8 cellular contexts compared by ENCODE assay signal in genomic region chr2:71510196-71510807, GRCh38. TPM values are rescaled to one million over a fixed set of nuclear protein-coding genes. Genes with fewer than 3 reads are reported as not detected.
DNase-seq lines count a peak whose midpoint lies in the region; ATAC-seq, FAIRE-seq and TF ChIP-seq lines count a peak whose summit lies in the region.

No MANE protein-coding gene starts in this region.

- POLR2A ChIA-PET in activated CD4-positive, alpha-beta T cell treated with anti-CD3 and anti-CD28 coated beads for 36 hours (lab: Charles Lee) = interaction anchor here (0.7 kb wide), 1 partner anchor 33 kb away, joined by 3 read pairs; no protein-coding TSS in a partner anchor
- POLR2A ChIA-PET in HepG2 (lab: Yijun Ruan, JAX) = interaction anchor here (1.2 kb wide), 1 partner anchor 211 kb away, joined by 8 read pairs; no protein-coding TSS in a partner anchor

- BruUV-seq in HepG2 (replicated peaks; lab: Mats Ljungman, UMichigan) = no TSS peak

- 24% methylated on average over 4 of the region's 6 CpGs for WGBS in HepG2 (ENCODE audit: low lambda C conversion rate)

- TF ChIP-seq EP300 in HepG2 (IDR thresholded peaks at IDR 0.05; ENCODE audit: low read depth in 2 of 2, low read length in 2 of 2) = no peak
- no peak for TF ChIP-seq EP300 in HepG2 (CRISPR knock-in tag; IDR thresholded peaks at IDR 0.05; ENCODE audit: borderline replicate concordance)

- peaks cover 14 to 36% of the 10 kb centered on the region in 2 experiments; a peak in 3 of 5 replicates for H3K27me3 ChIP-seq in HepG2 (ENCODE audit: control insufficient read depth in 1 of 2, insufficient read depth in 2 of 2, low read length in 2 of 2)

- no peak overlapping the region for H3K27ac ChIP-seq in HepG2 (ENCODE audit: extremely low read length, insufficient read depth, low read length)

- H3K27ac Mint-ChIP-seq in activated CD4-positive, alpha-beta T cell treated with anti-CD3 and anti-CD28 coated beads for 36 hours = no peak overlapping the region
- H3K27ac Mint-ChIP-seq in chondrocyte (ENCODE audit: unreplicated experiment) = peak overlapping the region; percentile 41

- no peak overlapping the region for H3K4me3 Mint-ChIP-seq in activated CD4-positive, alpha-beta T cell treated with anti-CD3 and anti-CD28 coated beads for 36 hours
- H3K4me3 Mint-ChIP-seq in chondrocyte (ENCODE audit: unreplicated experiment) = no peak overlapping the region

- no peaks in the 10 kb centered on the region for H3K4me1 Mint-ChIP-seq in activated CD4-positive, alpha-beta T cell treated with anti-CD3 and anti-CD28 coated beads for 36 hours
- peaks cover 18% of the 10 kb centered on the region for H3K4me1 Mint-ChIP-seq in chondrocyte (ENCODE audit: low read depth)

- H3K36me3 Mint-ChIP-seq in activated CD4-positive, alpha-beta T cell treated with anti-CD3 and anti-CD28 coated beads for 36 hours (ENCODE audit: low read depth) = no peaks in the 10 kb centered on the region
- H3K36me3 Mint-ChIP-seq in chondrocyte (ENCODE audit: low read depth) = peaks cover 6% of the 10 kb centered on the region

- H3K4me2 ChIP-seq in HepG2 (ENCODE audit: low read depth, low read length) = no peak overlapping the region

- no peaks in the 10 kb centered on the region for H3K79me2 ChIP-seq in HepG2 (ENCODE audit: insufficient read depth, low read length)

- DNase-seq in CMK (ENCODE audit: low read depth) = peak; percentile 11
- peak; percentile 51 for DNase-seq in H4 (ENCODE audit: low spot score)
- peak; percentile 51 for DNase-seq in NCI-H2171 (lab: John Stamatoyannopoulos, UW)
- peak; percentile 86 for DNase-seq in activated CD4-positive, alpha-beta T cell treated with anti-CD3 and anti-CD28 coated beads for 36 hours
- no peak for DNase-seq in chondrocyte (ENCODE audit: low spot score)
- DNase-seq in HepG2 (ENCODE audit: low spot score) = peak; percentile 42
- peak; percentile 39 to 61 (median 40) for DNase-seq in stimulated activated CD4-positive, alpha-beta T cell treated with anti-CD3 and anti-CD28 coated beads, TNF-alpha, amount 100 ng/mL, for 1 hour (ENCODE audit: low read depth in 3 of 3, low spot score in 1 of 3)

- no peak for TF ChIP-seq POLR2A in HepG2 (IDR thresholded peaks at IDR 0.05; ENCODE audit: insufficient read depth in 1 of 2, low read depth in 2 of 2, low read length in 2 of 2)

- peak; percentile 87 for TF ChIP-seq RAD21 in HepG2 (CRISPR knock-in tag; IDR thresholded peaks at IDR 0.05)

- H3K9me3 Mint-ChIP-seq in activated CD4-positive, alpha-beta T cell treated with anti-CD3 and anti-CD28 coated beads for 36 hours (ENCODE audit: low read depth) = no peaks in the 10 kb centered on the region
- H3K9me3 Mint-ChIP-seq in chondrocyte (ENCODE audit: low read depth) = no peaks in the 10 kb centered on the region

- FAIRE-seq in HepG2 (lab: Jason Lieb, UNC) = peak; percentile 85

- H3K4me1 ChIP-seq in HepG2 (ENCODE audit: insufficient read depth, low read length) = no peaks in the 10 kb centered on the region

- H4K20me1 ChIP-seq in HepG2 (ENCODE audit: insufficient read depth, low read length) = no peaks in the 10 kb centered on the region

- TF ChIP-seq CTCF in chondrocyte (IDR thresholded peaks at IDR 0.05) (peak; percentile 98), HepG2 (CRISPR knock-in tag; IDR thresholded peaks at IDR 0.05) (peak; percentile 97)

- no peak overlapping the region for H2AFZ ChIP-seq in HepG2 (ENCODE audit: low read length)

- H3K4me3 ChIP-seq in HepG2 (replicated peaks in 1 of 3; ENCODE audit: insufficient read depth in 1 of 3, low read depth in 2 of 3, low read length in 3 of 3) = no peak overlapping the region

- CTCF ChIA-PET in activated CD4-positive, alpha-beta T cell treated with anti-CD3 and anti-CD28 coated beads for 36 hours (lab: Charles Lee) = interaction anchor here (0.5 to 7.5 kb wide), 21 partner anchors 9 to 366 kb away, joined by 3 to 112 read pairs (median 3); no protein-coding TSS in a partner anchor
- CTCF ChIA-PET in HepG2 (lab: Yijun Ruan, JAX; ENCODE audit: low intra/inter-chr PET ratio, low total read pairs) = interaction anchor here (1.4 to 6.5 kb wide), 4 partner anchors 210 to 353 kb away, joined by 6 to 80 read pairs (median 9); no protein-coding TSS in a partner anchor

- intact Hi-C loops in activated CD4-positive, alpha-beta T cell treated with anti-CD3 and anti-CD28 coated beads for 36 hours (cut with DNase I, micrococcal nuclease) = loop anchor here (1.0 to 2.0 kb wide), 4 partner anchors 50 to 487 kb away; no protein-coding TSS in a partner anchor
- intact Hi-C loops in HepG2 (cut with micrococcal nuclease; ENCODE audit: unreplicated experiment) = loop anchor here (1.0 to 5.0 kb wide), 2 partner anchors 53 to 211 kb away; no protein-coding TSS in a partner anchor

- peaks cover 4% of the 10 kb centered on the region for H3K27me3 Mint-ChIP-seq in activated CD4-positive, alpha-beta T cell treated with anti-CD3 and anti-CD28 coated beads for 36 hours
- H3K27me3 Mint-ChIP-seq in chondrocyte (ENCODE audit: low read depth) = no peaks in the 10 kb centered on the region

- in situ Hi-C loops in HepG2 (cut with HindIII; ENCODE audit: extremely low pct_ligation_motif_present, low pct_unique_long_range_greater_than_20kb) = loop anchor here (10.0 kb wide), 1 partner anchor 286 kb away; the partner anchor contains the start of gene PAIP2B

- no peaks in the 10 kb centered on the region for H3K36me3 ChIP-seq in HepG2 (replicated peaks in 1 of 2; ENCODE audit: control insufficient read depth in 1 of 2, insufficient read depth in 2 of 2, low read length in 2 of 2)

- no peaks in the 10 kb centered on the region for H3K9me3 ChIP-seq in HepG2 (ENCODE audit: low read length)

- peak; percentile 61 for ATAC-seq in activated CD4-positive, alpha-beta T cell treated with anti-CD3 and anti-CD28 coated beads for 36 hours
- ATAC-seq in HepG2 (peak; percentile 79), GM19463 (IDR thresholded peaks at IDR 0.05; ENCODE audit: unreplicated experiment) (no peak)

- H3K9ac ChIP-seq in HepG2 (ENCODE audit: insufficient read depth, low read depth, low read length) = no peak overlapping the region

TF ChIP-seq in HepG2, 621 proteins besides CTCF, POLR2A, EP300 and RAD21 (continues in another document):
- TF ChIP-seq DRAP1 (CRISPR knock-in tag; IDR thresholded peaks at IDR 0.05) = 0 out of 2 replicates have a peak, but pooled peaks have one; percentile 24
- no peak for TF ChIP-seq GZF1 (CRISPR knock-in tag; IDR thresholded peaks at IDR 0.05)
- no peak for TF ChIP-seq NCOR1 (IDR thresholded peaks at IDR 0.05; ENCODE audit: borderline replicate concordance, low read length)
- no peak for TF ChIP-seq MAFG (CRISPR knock-in tag; IDR thresholded peaks at IDR 0.05)
- TF ChIP-seq MNT (IDR thresholded peaks at IDR 0.05) = no peak

RNA-seq across cellular contexts. Expression of gene DYSF, which starts 56.9 kb away (rescaled TPM):
- total RNA-seq in H4 (2014; rRNA removed; shearing (Covaris generic)) = 0.37 and 0.43 TPM in 2 replicates
- total RNA-seq in activated CD4-positive, alpha-beta T cell treated with anti-CD3 and anti-CD28 coated beads for 36 hours = under 1 TPM in 1 of 2 experiments, not detected in 1; 0.02 TPM
- total RNA-seq in chondrocyte (83.0 to 115 TPM (median 112 TPM) in 3 replicates), HepG2 (2016; rRNA removed; fragmentation: Illumina TruSeq; extraction: Trizol) (0.15 and 0.17 TPM in 2 replicates)
- total RNA-seq in HepG2 (2016; cell fraction: cytosol; rRNA removed; fragmentation: Illumina TruSeq; extraction: Trizol; ENCODE audit: low read depth) = 0.09 TPM in 1 of 2 replicates, not detected in the other
- total RNA-seq in HepG2 (2016; cell fraction: insoluble cytoplasmic fraction; rRNA removed; fragmentation: Illumina TruSeq; extraction: Trizol) = 0.21 and 0.22 TPM in 2 replicates
- 0.24 and 0.46 TPM in 2 replicates for total RNA-seq in HepG2 (2016; cell fraction: membrane; rRNA removed; fragmentation: Illumina TruSeq; extraction: Trizol)
- 0.09 and 0.78 TPM in 2 replicates for total RNA-seq in HepG2 (2016; cell fraction: nucleus; rRNA removed; fragmentation: Illumina TruSeq; extraction: Trizol)
- 2.4 and 4.5 TPM in 2 replicates for polyA plus RNA-seq in HepG2 (2011; rRNA removed)
- polyA plus RNA-seq in HepG2 (2011; cell fraction: cytosol; rRNA removed) = 1.8 and 2.1 TPM in 2 replicates
- polyA plus RNA-seq in HepG2 (2011; cell fraction: nucleus; rRNA removed) = 4.5 and 8.3 TPM in 2 replicates
- polyA plus RNA-seq in HepG2 (2012) = 6.7 and 10.7 TPM in 2 replicates
- polyA plus RNA-seq in HepG2 (2016; cell fraction: cytosol; fragmentation: Illumina TruSeq; extraction: Trizol; ENCODE audit: low read depth) = 0.02 and 0.16 TPM in 2 replicates
- polyA plus RNA-seq in HepG2 (2016; cell fraction: insoluble cytoplasmic fraction; fragmentation: Illumina TruSeq; extraction: Trizol; ENCODE audit: low read depth) = 0.29 and 0.50 TPM in 2 replicates
- 0.08 and 0.21 TPM in 2 replicates for polyA plus RNA-seq in HepG2 (2016; cell fraction: membrane; fragmentation: Illumina TruSeq; extraction: Trizol; ENCODE audit: low read depth)
- 0.85 and 1.3 TPM in 2 replicates for polyA plus RNA-seq in HepG2 (2016; cell fraction: nucleus; fragmentation: Illumina TruSeq; extraction: Trizol; ENCODE audit: insufficient read depth, low read depth)
- 1.7 and 9.6 TPM in 2 replicates for polyA minus RNA-seq in HepG2 (2011; rRNA and poly(A)+ RNA removed; ENCODE audit: low replicate concordance)
- polyA minus RNA-seq in HepG2 (2011; cell fraction: cytosol; rRNA and poly(A)+ RNA removed) = 2.0 and 5.3 TPM in 2 replicates
- polyA minus RNA-seq in HepG2 (2011; cell fraction: nucleus; rRNA and poly(A)+ RNA removed) = 5.9 and 8.8 TPM in 2 replicates

Comparison
In these comparisons a context has a peak if more than half of its experiments do, and no peak if none do; other contexts are left out.
1. RNA of gene DYSF, which starts 56.9 kb away (total RNA-seq): 83.0 to 115 TPM in chondrocyte; 0.37 to 0.43 TPM in H4, 0.09 to 0.78 TPM in HepG2 and 0.02 TPM in activated CD4-positive, alpha-beta T cell treated with anti-CD3 and anti-CD28 coated beads for 36 hours; every median in the first group is over 10 times any median in the second.